In genomic region chr12:124305136-124305535, GRCh38 we compare ENCODE assay signal across 26 cellular contexts. TPM values are rescaled to one million over a fixed set of nuclear protein-coding genes. Genes with fewer than 3 reads are reported as not detected.
"Had no signal": no experiment of that assay in that cellular context is flagged by ENCODE, and none has a peak within 500 bp of the region (broad histone marks: within the 10 kb centered on the region; RNA-seq: fewer than 3 reads in every experiment).

No MANE protein-coding gene starts in this region.

- H3K79me2 ChIP-seq: parathyroid adenoma had no signal

- H2AFZ ChIP-seq: parathyroid adenoma had no signal

- H3K4me1 Mint-ChIP-seq: naive B cell; nephron progenitor cell; stimulated activated effector memory CD8-positive, alpha-beta T cell treated with anti-CD3 and anti-CD28 coated beads, Interleukin-12 subunit alpha, Interleukin-12 subunit beta, amount 100 ng/mL, for 72 hours had no signal

- H3K27ac ChIP-seq: gastrocnemius medialis, left lung, neutrophil, parathyroid adenoma, prostate gland, right atrium auricular region, stomach, thyroid gland, vagina had no signal

- H3K36me3 ChIP-seq: gastrocnemius medialis, left lung, neutrophil, prostate gland, right atrium auricular region, thyroid gland, vagina had no signal

- ATAC-seq: effector memory CD8-positive, alpha-beta T cell; esophagus mucosa; gastrocnemius medialis; left cardiac atrium; left lung; sciatic nerve; stimulated activated effector memory CD8-positive, alpha-beta T cell treated with anti-CD3 and anti-CD28 coated beads, Interleukin-12 subunit alpha, Interleukin-12 subunit beta, amount 100 ng/mL, for 72 hours had no signal

- DNase-seq: cortex of kidney; effector memory CD8-positive, alpha-beta T cell; foreskin fibroblast; gastrocnemius medialis; head of caudate nucleus; left cardiac atrium; naive B cell; nephron progenitor cell; stimulated activated CD4-positive, alpha-beta T cell treated with anti-CD3 and anti-CD28 coated beads, Interleukin-2, amount 100 ng/mL, for 24 hours; stimulated activated CD4-positive, alpha-beta T cell treated with anti-CD3 and anti-CD28 coated beads, Interleukin-4, amount 100 ng/mL, for 24 hours; stimulated activated naive CD4-positive, alpha-beta T cell treated with Interleukin-2 at 50 U/mL for 16 hours; stomach; thyroid gland; trophoblast cell had no signal

- H3K4me3 Mint-ChIP-seq: effector memory CD8-positive, alpha-beta T cell; memory B cell; naive B cell; nephron progenitor cell; stimulated activated effector memory CD8-positive, alpha-beta T cell treated with anti-CD3 and anti-CD28 coated beads, Interleukin-12 subunit alpha, Interleukin-12 subunit beta, amount 100 ng/mL, for 72 hours had no signal

- H3K27me3 ChIP-seq: gastrocnemius medialis, left lung, neutrophil, right atrium auricular region, stomach, thyroid gland, vagina had no signal

- H3K4me3 ChIP-seq: gastrocnemius medialis, left lung, lung, prostate gland, right atrium auricular region, smooth muscle cell, stomach, thyroid gland, vagina had no signal

- H3K9me3 Mint-ChIP-seq: effector memory CD8-positive, alpha-beta T cell; naive B cell; nephron progenitor cell; stimulated activated effector memory CD8-positive, alpha-beta T cell treated with anti-CD3 and anti-CD28 coated beads, Interleukin-12 subunit alpha, Interleukin-12 subunit beta, amount 100 ng/mL, for 72 hours had no signal

- H3K4me1 ChIP-seq: gastrocnemius medialis, left lung, parathyroid adenoma, prostate gland, right atrium auricular region, thyroid gland, vagina had no signal

- H3K4me2 ChIP-seq: smooth muscle cell had no signal

- H3K36me3 Mint-ChIP-seq: memory B cell; naive B cell; stimulated activated effector memory CD8-positive, alpha-beta T cell treated with anti-CD3 and anti-CD28 coated beads, Interleukin-12 subunit alpha, Interleukin-12 subunit beta, amount 100 ng/mL, for 72 hours had no signal

- H3K9me3 ChIP-seq: gastrocnemius medialis, left lung, neutrophil, prostate gland, right atrium auricular region, stomach, thyroid gland, vagina had no signal

- H3K27ac Mint-ChIP-seq: effector memory CD8-positive, alpha-beta T cell; memory B cell; naive B cell; nephron progenitor cell; stimulated activated effector memory CD8-positive, alpha-beta T cell treated with anti-CD3 and anti-CD28 coated beads, Interleukin-12 subunit alpha, Interleukin-12 subunit beta, amount 100 ng/mL, for 72 hours had no signal

RNA-seq across cellular contexts. Expression of gene RFLNA, which starts 10.2 kb away (rescaled TPM):
- total RNA-seq: esophagus mucosa had no signal
